In the genomic region with DNA sequence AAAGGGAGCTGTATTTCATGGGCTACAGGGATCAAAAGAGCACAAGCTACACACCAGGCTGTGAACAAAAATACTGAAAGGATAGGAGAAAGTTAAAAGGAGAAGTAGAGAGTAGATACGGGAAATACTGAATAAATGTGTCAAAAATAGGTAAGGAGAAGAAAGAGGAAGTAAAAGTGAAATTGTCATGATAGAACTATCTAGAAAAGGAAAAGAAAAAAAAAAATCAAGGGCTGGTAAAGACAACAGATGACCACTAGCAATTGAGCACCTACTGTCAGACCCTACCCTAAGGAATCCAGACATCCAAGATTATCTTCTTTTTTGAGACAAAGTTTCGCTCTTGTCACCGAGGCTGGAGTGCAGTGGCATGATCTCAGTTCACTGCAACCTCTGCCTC, we compare ENCODE assay signal across 11 cellular contexts. TPM values are rescaled to one million over a fixed set of nuclear protein-coding genes. Genes with fewer than 3 reads are reported as not detected.
DNase-seq lines count a peak whose midpoint lies in the region; ATAC-seq and TF ChIP-seq lines count a peak whose summit lies in the region.
"Had no signal": no experiment of that assay in that cellular context is flagged by ENCODE, and none has a peak within 500 bp of the region (broad histone marks: within the 10 kb centered on the region; RNA-seq: fewer than 3 reads in every experiment).

No MANE protein-coding gene starts in this region.

- TF ChIP-seq CTCF in GM06990 (IDR thresholded peaks at IDR 0.05; ENCODE audit: insufficient read depth, low read length, poor library complexity, severe bottlenecking) (no peak), GM20000 (IDR thresholded peaks at IDR 0.05; ENCODE audit: extremely low read depth, missing control alignments) (no peak), OCI-LY1 (IDR thresholded peaks at IDR 0.05; ENCODE audit: low read length) (no peak), left lung (IDR thresholded peaks at IDR 0.05) (no peak)

- H3K4me1 ChIP-seq in OCI-LY1 (ENCODE audit: insufficient read depth, low read length, severe bottlenecking), result peaks cover 84% of the 10 kb centered on the region
- peaks cover 0 to 62% of the 10 kb centered on the region in 2 donors for H3K4me1 ChIP-seq in left lung

- H3K36me3 ChIP-seq in GM06990 (ENCODE audit: control insufficient read depth, insufficient read depth, low read length) (0 out of 2 replicates have a peak, but pooled peaks cover 1% of the 10 kb centered on the region), OCI-LY1 (ENCODE audit: insufficient read depth, low read length) (peaks cover 58% of the 10 kb centered on the region), left lung (no peaks in the 10 kb centered on the region)

- no peaks in the 10 kb centered on the region for H4K20me1 ChIP-seq in OCI-LY1 (ENCODE audit: insufficient read depth, low read length)

- no peak overlapping the region for H2AFZ ChIP-seq in OCI-LY1 (ENCODE audit: low read length)

- ATAC-seq in HG03095 (IDR thresholded peaks at IDR 0.05; ENCODE audit: unreplicated experiment) (peak; percentile 40), left lung (no peak)

- H3K27ac ChIP-seq in OCI-LY1 (ENCODE audit: low read depth, low read length, poor library complexity, severe bottlenecking) (peak overlapping the region; percentile 94), left lung (peak overlapping the region in 1 of 2 donors; percentile 71)

- peak overlapping the region; percentile 84 for H3K4me2 ChIP-seq in OCI-LY1 (ENCODE audit: low read length)

- no peaks in the 10 kb centered on the region for H3K9me3 ChIP-seq in OCI-LY1 (ENCODE audit: low read length)
- no peaks in the 10 kb centered on the region for H3K9me3 ChIP-seq in left lung

- H3K9ac ChIP-seq in OCI-LY1 (ENCODE audit: low read length), result peak overlapping the region; percentile 98

- DNase-seq in GM06990 (ENCODE audit: extremely low read depth, insufficient read length) (peak; percentile 52), GM20000 (ENCODE audit: low spot score) (peak; percentile 33), HuH-7.5 (ENCODE audit: low spot score) (no peak), left lung (no peak), AG20443 (ENCODE audit: low spot score) (no peak)
- DNase-seq in stimulated activated CD4-positive, alpha-beta T cell treated with anti-CD3 and anti-CD28 coated beads, Interleukin-2, amount 100 ng/mL, for 48 hours, result no peak
- DNase-seq: activated CD4-positive, alpha-beta memory T cell treated with anti-CD3 and anti-CD28 coated beads, Interleukin-2, amount 10 ng/mL, durations not matched to agents 7 days and 5 days; small intestine had no signal

- H3K27me3 ChIP-seq in GM06990 (replicated peaks; ENCODE audit: control insufficient read depth, insufficient read depth, low read length), result no peaks in the 10 kb centered on the region
- no peaks in the 10 kb centered on the region for H3K27me3 ChIP-seq in OCI-LY1 (ENCODE audit: insufficient read depth, low read length)
- H3K27me3 ChIP-seq in left lung, result peaks cover 9 to 41% of the 10 kb centered on the region in 2 donors

- H3K9me2 ChIP-seq in OCI-LY1 (ENCODE audit: low read depth, low read length), result no peaks in the 10 kb centered on the region

- peaks cover 27% of the 10 kb centered on the region for H3F3A ChIP-seq in OCI-LY1 (ENCODE audit: insufficient read depth, low read length)

- peaks cover 74% of the 10 kb centered on the region for H3K79me2 ChIP-seq in OCI-LY1 (ENCODE audit: insufficient read depth, low read length)

- H3K4me3 ChIP-seq in GM06990 (replicated peaks; ENCODE audit: low read depth, low read length), result peak overlapping the region; percentile 16; the same call in 1 of the 2 replicates
- H3K4me3 ChIP-seq in OCI-LY1 (ENCODE audit: low read depth, low read length, poor library complexity, severe bottlenecking), result peak overlapping the region; percentile 89
- no peak overlapping the region for H3K4me3 ChIP-seq in left lung
- H3K4me3 ChIP-seq: lung had no signal

- intact Hi-C loops in left lung (cut with DNase I), result no loop called here

RNA-seq across cellular contexts. Expression of gene RUBCNL, which starts 4.8 kb away (rescaled TPM):
- total RNA-seq in left lung, result 1 to 10 TPM; 1.9 to 6.6 TPM
- total RNA-seq: activated CD4-positive, alpha-beta memory T cell treated with anti-CD3 and anti-CD28 coated beads, Interleukin-2, amount 10 ng/mL, durations not matched to agents 7 days and 5 days had no signal

Comparison
In these comparisons a context has a peak if more than half of its experiments do, and no peak if none do; other contexts are left out.
1. DNase-seq: peak in GM06990 (single experiment) and GM20000 (single experiment); none in HuH-7.5 (single experiment), stimulated activated CD4-positive, alpha-beta T cell treated with anti-CD3 and anti-CD28 coated beads, Interleukin-2, amount 100 ng/mL, for 48 hours (0 of 2), left lung (0 of 2) and AG20443 (single experiment).
2. H3K4me3 ChIP-seq: peak in GM06990 (single experiment) and OCI-LY1 (single experiment); none in left lung (0 of 2).